In the genomic region with DNA sequence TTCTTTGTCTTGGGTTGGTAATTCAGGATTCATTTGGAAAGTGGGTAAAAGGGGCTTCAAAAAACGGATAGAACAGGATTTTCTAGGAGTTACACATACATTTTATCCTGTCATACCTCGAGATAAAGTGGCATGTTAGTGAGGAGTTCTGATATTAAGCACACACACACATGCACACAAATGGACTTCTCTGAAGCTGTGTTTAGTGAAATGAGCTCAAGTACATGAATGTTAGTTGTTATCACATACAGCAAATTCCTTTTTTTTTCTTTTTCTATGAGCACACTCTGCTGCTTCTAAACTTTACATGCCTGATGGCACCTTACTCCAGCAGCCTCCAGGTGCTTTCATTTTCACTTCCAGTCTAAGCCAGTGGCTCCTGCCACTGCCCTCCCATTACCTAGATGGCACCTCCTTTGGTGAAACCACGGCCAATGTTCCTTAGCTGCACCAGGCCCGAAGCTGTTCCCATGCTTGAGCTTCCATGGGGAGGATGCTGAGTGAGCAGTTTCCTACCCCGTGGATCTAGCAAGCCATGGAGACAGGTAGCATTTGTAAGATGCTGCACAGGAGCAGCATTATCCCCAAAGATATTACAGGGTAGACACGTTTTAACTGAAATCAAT, we compare ENCODE assay signal across 14 cellular contexts. TPM values are rescaled to one million over a fixed set of nuclear protein-coding genes. Genes with fewer than 3 reads are reported as not detected.
DNase-seq lines count a peak whose midpoint lies in the region; ATAC-seq and TF ChIP-seq lines count a peak whose summit lies in the region.
"Had no signal": no experiment of that assay in that cellular context is flagged by ENCODE, and none has a peak within 500 bp of the region (broad histone marks: within the 10 kb centered on the region; RNA-seq: fewer than 3 reads in every experiment).

No MANE protein-coding gene starts in this region.

- TF ChIP-seq CTCF in right lobe of liver (IDR thresholded peaks at IDR 0.05) (no peak), foreskin keratinocyte (conservative IDR thresholded peaks at IDR 0.05) (no peak)

- 81% methylated on average over 5 of the region's 6 CpGs for WGBS in right lobe of liver (ENCODE audit: insufficient coverage, low coverage, low lambda C conversion rate, missing lambda C conversion rate)

- no peak overlapping the region for H3K4me3 ChIP-seq in right lobe of liver
- H3K4me3 ChIP-seq: tibial nerve had no signal

- H3K27ac Mint-ChIP-seq in activated naive CD4-positive, alpha-beta T cell treated with anti-CD3 and anti-CD28 coated beads, Interleukin-2, amount 50 U/mL, for 24 hours, result peak overlapping the region; percentile 56
- peak overlapping the region; percentile 53 for H3K27ac Mint-ChIP-seq in activated CD4-positive, alpha-beta memory T cell treated with anti-CD3 and anti-CD28 coated beads for 36 hours

- intact Hi-C loops in activated CD4-positive, alpha-beta memory T cell treated with anti-CD3 and anti-CD28 coated beads for 36 hours (cut with micrococcal nuclease), result loop anchor here (5.0 kb wide), 1 partner anchor 182 kb away; no protein-coding TSS in a partner anchor
- intact Hi-C loops in right lobe of liver (cut with DNase I), result no loop called here

- H3K9me3 Mint-ChIP-seq in activated naive CD4-positive, alpha-beta T cell treated with anti-CD3 and anti-CD28 coated beads, Interleukin-2, amount 50 U/mL, for 24 hours, result no peaks in the 10 kb centered on the region
- no peaks in the 10 kb centered on the region for H3K9me3 Mint-ChIP-seq in activated CD4-positive, alpha-beta memory T cell treated with anti-CD3 and anti-CD28 coated beads for 36 hours

- peaks cover 44% of the 10 kb centered on the region for H3K4me1 Mint-ChIP-seq in activated naive CD4-positive, alpha-beta T cell treated with anti-CD3 and anti-CD28 coated beads, Interleukin-2, amount 50 U/mL, for 24 hours
- H3K4me1 Mint-ChIP-seq in activated CD4-positive, alpha-beta memory T cell treated with anti-CD3 and anti-CD28 coated beads for 36 hours (ENCODE audit: low read depth), result peaks cover 20% of the 10 kb centered on the region

- peaks cover 0 to 3% (median 0%) of the 10 kb centered on the region in 4 donors for H3K4me1 ChIP-seq in right lobe of liver
- H3K4me1 ChIP-seq in foreskin keratinocyte, result no peaks in the 10 kb centered on the region
- H3K4me1 ChIP-seq: tibial nerve had no signal

- H3K27me3 ChIP-seq in right lobe of liver (no peaks in the 10 kb centered on the region), foreskin keratinocyte (no peaks in the 10 kb centered on the region)
- H3K27me3 ChIP-seq: brain microvascular endothelial cell, tibial nerve had no signal

- H3K36me3 Mint-ChIP-seq in activated naive CD4-positive, alpha-beta T cell treated with anti-CD3 and anti-CD28 coated beads, Interleukin-2, amount 50 U/mL, for 24 hours, result peaks cover 22% of the 10 kb centered on the region
- peaks cover 57% of the 10 kb centered on the region for H3K36me3 Mint-ChIP-seq in activated CD4-positive, alpha-beta memory T cell treated with anti-CD3 and anti-CD28 coated beads for 36 hours

- no peaks in the 10 kb centered on the region for H3K9me3 ChIP-seq in right lobe of liver
- H3K9me3 ChIP-seq: tibial nerve had no signal

- H3K36me3 ChIP-seq in right lobe of liver, result peaks cover 0 to 50% (median 19%) of the 10 kb centered on the region in 4 donors

- peak in 3 of 4 donors; percentile 17 to 54 (median 42) for ATAC-seq in right lobe of liver
- no peak for ATAC-seq in foreskin keratinocyte
- ATAC-seq in GM19035 (IDR thresholded peaks at IDR 0.05; ENCODE audit: unreplicated experiment), result no peak

- no peak for TF ChIP-seq POLR2A in right lobe of liver (IDR thresholded peaks at IDR 0.05)

- CTCF ChIA-PET in activated CD4-positive, alpha-beta memory T cell treated with anti-CD3 and anti-CD28 coated beads for 36 hours (lab: Charles Lee), result interaction anchor here (0.6 to 3.5 kb wide), 4 partner anchors 14 to 561 kb away, joined by 3 to 11 read pairs (median 3); no protein-coding TSS in a partner anchor

- H3K27me3 Mint-ChIP-seq in activated naive CD4-positive, alpha-beta T cell treated with anti-CD3 and anti-CD28 coated beads, Interleukin-2, amount 50 U/mL, for 24 hours, result no peaks in the 10 kb centered on the region
- H3K27me3 Mint-ChIP-seq in activated CD4-positive, alpha-beta memory T cell treated with anti-CD3 and anti-CD28 coated beads for 36 hours, result no peaks in the 10 kb centered on the region

- no peak overlapping the region for H3K4me3 Mint-ChIP-seq in activated naive CD4-positive, alpha-beta T cell treated with anti-CD3 and anti-CD28 coated beads, Interleukin-2, amount 50 U/mL, for 24 hours
- no peak overlapping the region for H3K4me3 Mint-ChIP-seq in activated CD4-positive, alpha-beta memory T cell treated with anti-CD3 and anti-CD28 coated beads for 36 hours

- H3K27ac ChIP-seq in right lobe of liver (no peak overlapping the region), foreskin keratinocyte (no peak overlapping the region)
- H3K27ac ChIP-seq: brain microvascular endothelial cell, tibial nerve had no signal

- DNase-seq in activated naive CD4-positive, alpha-beta T cell treated with anti-CD3 and anti-CD28 coated beads, Interleukin-2, amount 50 U/mL, for 16 hours, result no peak
- no peak for DNase-seq in activated CD4-positive, alpha-beta memory T cell treated with anti-CD3 and anti-CD28 coated beads for 36 hours
- DNase-seq in right lobe of liver (no peak), NCI-H748 treated with DMSO at 0.1 percent for 48 hours (lab: John Stamatoyannopoulos, UW) (no peak), COR-L47 (lab: John Stamatoyannopoulos, UW) (no peak), foreskin keratinocyte (no peak)
- DNase-seq: brain microvascular endothelial cell, erythroblast, Karpas-422, NCI-H2029 treated with DMSO at 0.1 percent for 48 hours, SW 1271 had no signal

- POLR2A ChIA-PET in activated CD4-positive, alpha-beta memory T cell treated with anti-CD3 and anti-CD28 coated beads for 36 hours (lab: Charles Lee), result interaction anchor here (0.7 to 1.4 kb wide), 2 partner anchors 9 to 84 kb away, joined by 3 read pairs; no protein-coding TSS in a partner anchor

RNA-seq across cellular contexts. Expression of a gene that starts 49.7 kb away (rescaled TPM):
- total RNA-seq in activated CD4-positive, alpha-beta memory T cell treated with anti-CD3 and anti-CD28 coated beads for 36 hours, result 100 to 1,000 TPM; 309 to 314 TPM
- total RNA-seq in right lobe of liver (10 to 100 TPM; 28.9 to 72.3 (median 48.5) TPM), foreskin keratinocyte (143 and 168 TPM in 2 replicates)
- polyA plus RNA-seq in foreskin keratinocyte, result 57.7 and 61.1 TPM in 2 replicates

Comparison
In these comparisons a context has a peak if more than half of its experiments do, and no peak if none do; other contexts are left out.
1. ATAC-seq: peak in right lobe of liver (3 of 4); none in foreskin keratinocyte (single experiment) and GM19035 (single experiment).